ENCODE assay signal across 34 cellular contexts in genomic region chr14:57408634-57409033, GRCh38.
"Had no signal": no experiment of that assay in that cellular context is flagged by ENCODE, and none has a peak within 500 bp of the region (broad histone marks: within the 10 kb centered on the region; RNA-seq: fewer than 3 reads in every experiment).

No MANE protein-coding gene starts in this region.

- H3K27me3 ChIP-seq: MG63 had no signal

- H3K4me3 ChIP-seq: MG63 had no signal

- H3K27ac ChIP-seq: KMS-11 had no signal

- H3K4me2 ChIP-seq: KMS-11 had no signal

- H3K36me3 ChIP-seq: MG63 had no signal

- H3K9me3 ChIP-seq: MG63 had no signal

- DNase-seq: Karpas-422, Kasumi-1, MG63, MM.1S, MV-4-11, NCI-H1048, NCI-H1092, NCI-H1092 treated with DMSO at 0.1 percent for 48 hours, NCI-H1105, NCI-H1105 treated with DMSO at 0.1 percent for 48 hours, NCI-H1417 treated with DMSO at 0.1 percent for 48 hours, NCI-H1436, NCI-H1436 treated with DMSO at 0.1 percent for 48 hours, NCI-H146, NCI-H1694, NCI-H1694 treated with DMSO at 0.1 percent for 48 hours, NCI-H187, NCI-H187 treated with DMSO at 0.1 percent for 48 hours, NCI-H1930, NCI-H2029, NCI-H2029 treated with DMSO at 0.1 percent for 48 hours, NCI-H2081, NCI-H2081 treated with DMSO at 0.1 percent for 48 hours, NCI-H2107, NCI-H2171, NCI-H2171 treated with DMSO at 0.1 percent for 48 hours, NCI-H2227 treated with DMSO at 0.1 percent for 48 hours, NCI-H226, NCI-H345, NCI-H446, NCI-H446 treated with DMSO at 0.1 percent for 48 hours, NCI-H510A, NCI-H510A treated with DMSO at 0.1 percent for 48 hours had no signal

- H3K9ac ChIP-seq: KMS-11 had no signal
